ENCODE assay signal across 25 cellular contexts in genomic region chr18:60929966-60930365, GRCh38.
"Had no signal": no experiment of that assay in that cellular context is flagged by ENCODE, and none has a peak within 500 bp of the region (broad histone marks: within the 10 kb centered on the region; RNA-seq: fewer than 3 reads in every experiment).

No MANE protein-coding gene starts in this region.

- H3K4me2 ChIP-seq: neural progenitor cell had no signal

- H3K4me3 ChIP-seq: neural progenitor cell, pancreas, psoas muscle, right lobe of liver, sigmoid colon, stomach, thoracic aorta, thyroid gland, tibial nerve, upper lobe of left lung, vagina had no signal

- H3K27me3 Mint-ChIP-seq: naive thymus-derived CD8-positive, alpha-beta T cell; natural killer cell treated with Interleukin-12 subunit alpha and Interleukin-12 subunit beta and Interleukin-15 and Interleukin-18, amount 100 ng/mL, for 72 hours; stimulated activated naive B cell treated with anti-CD40 and anti-IgM and Interleukin-4, amounts not matched to agents 10 μg/mL and 1 μg/mL and 100 μg/mL, for 72 hours; stimulated activated naive CD8-positive, alpha-beta T cell treated with anti-CD3 and anti-CD28 coated beads, Interleukin-15, Interleukin-2, amounts not matched to agents 100 ng/mL and 50 ng/mL, for 24 hours had no signal

- H3K27me3 ChIP-seq: neural progenitor cell, pancreas, right lobe of liver, sigmoid colon, stomach, thyroid gland, tibial nerve, upper lobe of left lung, vagina had no signal

- H3K27ac Mint-ChIP-seq: naive thymus-derived CD8-positive, alpha-beta T cell; natural killer cell treated with Interleukin-12 subunit alpha and Interleukin-12 subunit beta and Interleukin-15 and Interleukin-18, amount 100 ng/mL, for 72 hours; neural progenitor cell; stimulated activated effector memory CD8-positive, alpha-beta T cell treated with anti-CD3 and anti-CD28 coated beads, Interleukin-12 subunit alpha, Interleukin-12 subunit beta, amount 100 ng/mL, for 72 hours; stimulated activated naive B cell treated with anti-CD40 and anti-IgM and Interleukin-4, amounts not matched to agents 10 μg/mL and 1 μg/mL and 100 μg/mL, for 72 hours; stimulated activated naive CD8-positive, alpha-beta T cell treated with anti-CD3 and anti-CD28 coated beads, Interleukin-15, Interleukin-2, amounts not matched to agents 100 ng/mL and 50 ng/mL, for 24 hours had no signal

- H3K9ac ChIP-seq: neural progenitor cell had no signal

- H3K9me3 ChIP-seq: pancreas, psoas muscle, sigmoid colon, stomach, thoracic aorta, thyroid gland, tibial nerve, upper lobe of left lung, vagina had no signal

- H3K4me1 Mint-ChIP-seq: naive thymus-derived CD8-positive, alpha-beta T cell; neural progenitor cell; stimulated activated effector memory CD8-positive, alpha-beta T cell treated with anti-CD3 and anti-CD28 coated beads, Interleukin-12 subunit alpha, Interleukin-12 subunit beta, amount 100 ng/mL, for 72 hours; stimulated activated naive B cell treated with anti-CD40 and anti-IgM and Interleukin-4, amounts not matched to agents 10 μg/mL and 1 μg/mL and 100 μg/mL, for 72 hours had no signal

- DNase-seq: naive thymus-derived CD8-positive, alpha-beta T cell; occipital lobe; pancreas; psoas muscle; right cardiac atrium; right lobe of liver; sigmoid colon; small intestine; stimulated activated CD4-positive, alpha-beta T cell treated with anti-CD3 and anti-CD28 coated beads, Interleukin-15, amount 100 ng/mL, for 24 hours; stimulated activated CD4-positive, alpha-beta T cell treated with anti-CD3 and anti-CD28 coated beads, Interleukin-2, amount 100 ng/mL, for 24 hours; stimulated activated CD4-positive, alpha-beta T cell treated with anti-CD3 and anti-CD28 coated beads, Interleukin-2, amount 100 ng/mL, for 48 hours; stimulated activated CD4-positive, alpha-beta T cell treated with anti-CD3 and anti-CD28 coated beads, Interleukin-4, amount 100 ng/mL, for 24 hours; stimulated activated naive B cell treated with anti-CD40 and anti-IgM and Interleukin-4, amounts not matched to agents 10 μg/mL and 1 μg/mL and 100 μg/mL, for 72 hours; stimulated activated naive CD4-positive, alpha-beta T cell treated with Interleukin-2 at 50 U/mL for 16 hours; stomach; thyroid gland; trophoblast cell; upper lobe of left lung had no signal

- H2AFZ ChIP-seq: neural progenitor cell had no signal

- H3K4me3 Mint-ChIP-seq: naive thymus-derived CD8-positive, alpha-beta T cell; natural killer cell treated with Interleukin-12 subunit alpha and Interleukin-12 subunit beta and Interleukin-15 and Interleukin-18, amount 100 ng/mL, for 72 hours; neural progenitor cell; stimulated activated effector memory CD8-positive, alpha-beta T cell treated with anti-CD3 and anti-CD28 coated beads, Interleukin-12 subunit alpha, Interleukin-12 subunit beta, amount 100 ng/mL, for 72 hours; stimulated activated naive B cell treated with anti-CD40 and anti-IgM and Interleukin-4, amounts not matched to agents 10 μg/mL and 1 μg/mL and 100 μg/mL, for 72 hours; stimulated activated naive CD8-positive, alpha-beta T cell treated with anti-CD3 and anti-CD28 coated beads, Interleukin-15, Interleukin-2, amounts not matched to agents 100 ng/mL and 50 ng/mL, for 24 hours had no signal

- ATAC-seq: naive thymus-derived CD8-positive, alpha-beta T cell; natural killer cell treated with Interleukin-12 subunit alpha and Interleukin-12 subunit beta and Interleukin-15 and Interleukin-18, amount 100 ng/mL, for 72 hours; pancreas; psoas muscle; right cardiac atrium; right lobe of liver; stimulated activated effector memory CD8-positive, alpha-beta T cell treated with anti-CD3 and anti-CD28 coated beads, Interleukin-12 subunit alpha, Interleukin-12 subunit beta, amount 100 ng/mL, for 72 hours; stimulated activated naive B cell treated with anti-CD40 and anti-IgM and Interleukin-4, amounts not matched to agents 10 μg/mL and 1 μg/mL and 100 μg/mL, for 72 hours had no signal

- H3K9me3 Mint-ChIP-seq: neural progenitor cell had no signal

- H3K36me3 Mint-ChIP-seq: naive thymus-derived CD8-positive, alpha-beta T cell; natural killer cell treated with Interleukin-12 subunit alpha and Interleukin-12 subunit beta and Interleukin-15 and Interleukin-18, amount 100 ng/mL, for 72 hours; neural progenitor cell; stimulated activated effector memory CD8-positive, alpha-beta T cell treated with anti-CD3 and anti-CD28 coated beads, Interleukin-12 subunit alpha, Interleukin-12 subunit beta, amount 100 ng/mL, for 72 hours; stimulated activated naive B cell treated with anti-CD40 and anti-IgM and Interleukin-4, amounts not matched to agents 10 μg/mL and 1 μg/mL and 100 μg/mL, for 72 hours had no signal

- H3K27ac ChIP-seq: neural progenitor cell, pancreas, psoas muscle, right lobe of liver, sigmoid colon, stomach, thoracic aorta, thyroid gland, tibial nerve, upper lobe of left lung, vagina had no signal

- H3K36me3 ChIP-seq: neural progenitor cell, pancreas, right lobe of liver, sigmoid colon, stomach, thoracic aorta, thyroid gland, tibial nerve, upper lobe of left lung, vagina had no signal

- H3K4me1 ChIP-seq: neural progenitor cell, pancreas, psoas muscle, right lobe of liver, sigmoid colon, stomach, thyroid gland, tibial nerve, upper lobe of left lung, vagina had no signal
